ENCODE assay signal across 1 cellular context in the genomic region with DNA sequence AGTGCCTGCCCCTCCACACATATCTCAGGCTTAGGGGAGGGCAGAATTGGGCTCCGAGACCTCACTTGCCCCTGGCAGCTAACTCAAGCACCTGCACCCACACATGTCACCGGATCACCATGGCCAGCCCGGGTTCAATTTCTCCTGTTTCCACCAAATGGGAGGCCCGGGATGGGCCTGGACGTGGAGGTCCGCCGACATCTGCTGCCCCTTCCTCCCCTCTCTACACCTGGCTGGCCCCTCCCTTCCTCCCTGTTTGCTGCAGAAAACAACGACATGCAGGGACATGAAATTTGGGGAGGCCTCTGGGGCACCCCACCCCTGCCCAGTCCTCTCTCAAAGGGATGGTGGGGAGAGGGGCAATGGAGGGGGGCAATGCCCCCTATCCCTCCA.
TF ChIP-seq lines count a peak whose summit lies in the region.

No MANE protein-coding gene starts in this region.

TF ChIP-seq in HepG2, 621 proteins besides CTCF, POLR2A, EP300 and RAD21:
- TF ChIP-seq, protein P1, sequence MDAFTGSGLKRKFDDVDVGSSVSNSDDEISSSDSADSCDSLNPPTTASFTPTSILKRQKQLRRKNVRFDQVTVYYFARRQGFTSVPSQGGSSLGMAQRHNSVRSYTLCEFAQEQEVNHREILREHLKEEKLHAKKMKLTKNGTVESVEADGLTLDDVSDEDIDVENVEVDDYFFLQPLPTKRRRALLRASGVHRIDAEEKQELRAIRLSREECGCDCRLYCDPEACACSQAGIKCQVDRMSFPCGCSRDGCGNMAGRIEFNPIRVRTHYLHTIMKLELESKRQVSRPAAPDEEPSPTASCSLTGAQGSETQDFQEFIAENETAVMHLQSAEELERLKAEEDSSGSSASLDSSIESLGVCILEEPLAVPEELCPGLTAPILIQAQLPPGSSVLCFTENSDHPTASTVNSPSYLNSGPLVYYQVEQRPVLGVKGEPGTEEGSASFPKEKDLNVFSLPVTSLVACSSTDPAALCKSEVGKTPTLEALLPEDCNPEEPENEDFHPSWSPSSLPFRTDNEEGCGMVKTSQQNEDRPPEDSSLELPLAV (CRISPR knock-in tag; conservative IDR thresholded peaks at IDR 0.05; ENCODE audit: low read depth) = no peak
- TF ChIP-seq ZNF724P (CRISPR knock-in tag; IDR thresholded peaks at IDR 0.05; ENCODE audit: borderline replicate concordance) = no peak
- 0 out of 2 replicates have a peak, but pooled peaks have one; percentile 19 for TF ChIP-seq GABPA (IDR thresholded peaks at IDR 0.05; ENCODE audit: low read depth, low read length)
- TF ChIP-seq GABPA (CRISPR knock-in tag; IDR thresholded peaks at IDR 0.05; ENCODE audit: low read depth) = no peak
- TF ChIP-seq ELF3 (CRISPR knock-in tag; IDR thresholded peaks at IDR 0.05) = no peak
- TF ChIP-seq ZNF350 (CRISPR knock-in tag; IDR thresholded peaks at IDR 0.05; ENCODE audit: borderline replicate concordance, low read depth) = 0 out of 2 replicates have a peak, but pooled peaks have one; percentile 17
- no peak for TF ChIP-seq AGO2 (optimal IDR thresholded peaks at IDR 0.05; ENCODE audit: low read depth, low read length)
- no peak for TF ChIP-seq HDAC2 (CRISPR knock-in tag; IDR thresholded peaks at IDR 0.05)
- peak; percentile 19; the same call in 1 of the 2 replicates for TF ChIP-seq ZNF274 (CRISPR knock-in tag; IDR thresholded peaks at IDR 0.05)
- 0 out of 2 replicates have a peak, but pooled peaks have one; percentile 14 for TF ChIP-seq MYC (CRISPR knock-in tag; IDR thresholded peaks at IDR 0.05; ENCODE audit: borderline replicate concordance)
- TF ChIP-seq, protein P2, sequence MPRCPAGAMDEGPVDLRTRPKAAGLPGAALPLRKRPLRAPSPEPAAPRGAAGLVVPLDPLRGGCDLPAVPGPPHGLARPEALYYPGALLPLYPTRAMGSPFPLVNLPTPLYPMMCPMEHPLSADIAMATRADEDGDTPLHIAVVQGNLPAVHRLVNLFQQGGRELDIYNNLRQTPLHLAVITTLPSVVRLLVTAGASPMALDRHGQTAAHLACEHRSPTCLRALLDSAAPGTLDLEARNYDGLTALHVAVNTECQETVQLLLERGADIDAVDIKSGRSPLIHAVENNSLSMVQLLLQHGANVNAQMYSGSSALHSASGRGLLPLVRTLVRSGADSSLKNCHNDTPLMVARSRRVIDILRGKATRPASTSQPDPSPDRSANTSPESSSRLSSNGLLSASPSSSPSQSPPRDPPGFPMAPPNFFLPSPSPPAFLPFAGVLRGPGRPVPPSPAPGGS (CRISPR knock-in tag; IDR thresholded peaks at IDR 0.05) = 0 out of 2 replicates have a peak, but pooled peaks have one; percentile 28
- no peak for TF ChIP-seq CHD4 (IDR thresholded peaks at IDR 0.05; ENCODE audit: borderline replicate concordance, low read length)
- TF ChIP-seq ETV5 (CRISPR knock-in tag; IDR thresholded peaks at IDR 0.05; ENCODE audit: borderline replicate concordance) = 0 out of 2 replicates have a peak, but pooled peaks have one; percentile 6
